In genomic region chr9:134139081-134139480, GRCh38 we compare ENCODE assay signal across 16 cellular contexts. TPM values are rescaled to one million over a fixed set of nuclear protein-coding genes. Genes with fewer than 3 reads are reported as not detected.
DNase-seq lines count a peak whose midpoint lies in the region; ATAC-seq and TF ChIP-seq lines count a peak whose summit lies in the region.
"Had no signal": no experiment of that assay in that cellular context is flagged by ENCODE, and none has a peak within 500 bp of the region (broad histone marks: within the 10 kb centered on the region; RNA-seq: fewer than 3 reads in every experiment).

No MANE protein-coding gene starts in this region.

- intact Hi-C loops in posterior cingulate gyrus (cut with DNase I) (no loop called here), body of pancreas (cut with DNase I) (no loop called here)

- H3K36me3 Mint-ChIP-seq in T-helper 1 cell treated with Interleukin-12 subunit alpha and Interleukin-12 subunit beta and Interleukin-4 antibody, amounts not matched to agents 30 μg/mL and 1 μg/mL, for 36 hours (ENCODE audit: low read depth): peaks cover 29% of the 10 kb centered on the region
- peaks cover 6% of the 10 kb centered on the region for H3K36me3 Mint-ChIP-seq in T-helper 17 cell (ENCODE audit: low read depth)

- H3K4me1 ChIP-seq in body of pancreas: peaks cover 33% of the 10 kb centered on the region

- peak overlapping the region in 1 of 4 donors; percentile 44 for H3K27ac ChIP-seq in body of pancreas
- H3K27ac ChIP-seq: PC-9, sigmoid colon had no signal

- H3K36me3 ChIP-seq in body of pancreas (replicated peaks in 1 of 2; ENCODE audit: insufficient read depth in 1 of 2, low read depth in 2 of 2): peaks cover 0 to 21% of the 10 kb centered on the region in 2 donors

- 76% methylated on average over 8 to 11 of the region's 11 CpGs for WGBS in body of pancreas, 2 donors

- H3K4me3 ChIP-seq in fibroblast of mammary gland (ENCODE audit: control insufficient read depth, low read depth, low read length) (no peak overlapping the region), body of pancreas (no peak overlapping the region)
- H3K4me3 ChIP-seq: MG63, mucosa of descending colon, PC-9, sigmoid colon, tibial nerve had no signal

- H3K27me3 Mint-ChIP-seq in T-helper 1 cell treated with Interleukin-12 subunit alpha and Interleukin-12 subunit beta and Interleukin-4 antibody, amounts not matched to agents 30 μg/mL and 1 μg/mL, for 36 hours (ENCODE audit: low read depth): no peaks in the 10 kb centered on the region
- no peaks in the 10 kb centered on the region for H3K27me3 Mint-ChIP-seq in T-helper 17 cell

- TF ChIP-seq CTCF in fibroblast of mammary gland (conservative IDR thresholded peaks at IDR 0.05; ENCODE audit: control insufficient read depth, insufficient read depth, low read depth, low read length) (no peak), body of pancreas (IDR thresholded peaks at IDR 0.05) (no peak)

- peak overlapping the region; percentile 61 for H3K4me3 Mint-ChIP-seq in T-helper 1 cell treated with Interleukin-12 subunit alpha and Interleukin-12 subunit beta and Interleukin-4 antibody, amounts not matched to agents 30 μg/mL and 1 μg/mL, for 36 hours
- H3K4me3 Mint-ChIP-seq in T-helper 17 cell: peak overlapping the region; percentile 76

- H3K9me3 Mint-ChIP-seq in T-helper 1 cell treated with Interleukin-12 subunit alpha and Interleukin-12 subunit beta and Interleukin-4 antibody, amounts not matched to agents 30 μg/mL and 1 μg/mL, for 36 hours: no peaks in the 10 kb centered on the region

- ATAC-seq in T-helper 17 cell (no peak), body of pancreas (no peak)

- H3K27me3 ChIP-seq in body of pancreas: no peaks in the 10 kb centered on the region
- H3K27me3 ChIP-seq: MG63, sigmoid colon, tibial nerve had no signal

- DNase-seq in T-helper 1 cell: no peak
- no peak for DNase-seq in T-helper 17 cell
- DNase-seq in fibroblast of mammary gland (ENCODE audit: low read depth): peak; percentile 52
- DNase-seq in posterior cingulate gyrus: peak in 6 of 10 donors; percentile 28 to 91 (median 52)
- no peak for DNase-seq in body of pancreas
- no peak for DNase-seq in NCI-H1694 (lab: John Stamatoyannopoulos, UW)
- DNase-seq in LoVo (ENCODE audit: low spot score): no peak
- DNase-seq: 8988T, DMS79 treated with DMSO at 0.1 percent for 48 hours, MG63, mucosa of descending colon, NCI-H2171 treated with DMSO at 0.1 percent for 48 hours, PC-9, sigmoid colon had no signal

- peaks cover 29% of the 10 kb centered on the region for H3K4me1 Mint-ChIP-seq in T-helper 1 cell treated with Interleukin-12 subunit alpha and Interleukin-12 subunit beta and Interleukin-4 antibody, amounts not matched to agents 30 μg/mL and 1 μg/mL, for 36 hours (ENCODE audit: low read depth)
- H3K4me1 Mint-ChIP-seq in T-helper 17 cell: peaks cover 33% of the 10 kb centered on the region

- H3K27ac Mint-ChIP-seq in T-helper 1 cell treated with Interleukin-12 subunit alpha and Interleukin-12 subunit beta and Interleukin-4 antibody, amounts not matched to agents 30 μg/mL and 1 μg/mL, for 36 hours: no peak overlapping the region
- no peak overlapping the region for H3K27ac Mint-ChIP-seq in T-helper 17 cell

- no peaks in the 10 kb centered on the region for H3K9me3 ChIP-seq in T-helper 17 cell (ENCODE audit: control insufficient read depth, low read length, poor library complexity, severe bottlenecking)
- H3K9me3 ChIP-seq in body of pancreas: no peaks in the 10 kb centered on the region
- H3K9me3 ChIP-seq: MG63, mucosa of descending colon, sigmoid colon, tibial nerve had no signal

- TF ChIP-seq POLR2A in body of pancreas (IDR thresholded peaks at IDR 0.05): no peak

RNA-seq across cellular contexts. Expression of gene WDR5, which starts 3.2 kb away (rescaled TPM):
- total RNA-seq in T-helper 17 cell: 10 to 100 TPM; 18.3 to 18.4 TPM
- total RNA-seq in body of pancreas: 10 to 100 TPM; 12.5 to 19.1 TPM

RNA-seq across cellular contexts. Expression of gene RNU6ATAC, which starts 25.3 kb away (rescaled TPM):
- total RNA-seq in T-helper 17 cell (10 to 100 TPM; 66.4 to 90.1 TPM), body of pancreas (not detected)
- total RNA-seq: sigmoid colon, tibial nerve had no signal

Comparison
In these comparisons a context has a peak if more than half of its experiments do, and no peak if none do; other contexts are left out.
1. DNase-seq: peak in fibroblast of mammary gland (single experiment) and posterior cingulate gyrus (6 of 10); none in T-helper 1 cell (0 of 5), T-helper 17 cell (0 of 3), body of pancreas (0 of 4), NCI-H1694 (single experiment) and LoVo (single experiment).
2. RNA of gene RNU6ATAC, which starts 25.3 kb away (total RNA-seq): 66.4 to 90.1 TPM in T-helper 17 cell; not detected in body of pancreas; every median in the first group is over 10 times any median in the second.